9 cellular contexts compared by ENCODE assay signal in the genomic region with DNA sequence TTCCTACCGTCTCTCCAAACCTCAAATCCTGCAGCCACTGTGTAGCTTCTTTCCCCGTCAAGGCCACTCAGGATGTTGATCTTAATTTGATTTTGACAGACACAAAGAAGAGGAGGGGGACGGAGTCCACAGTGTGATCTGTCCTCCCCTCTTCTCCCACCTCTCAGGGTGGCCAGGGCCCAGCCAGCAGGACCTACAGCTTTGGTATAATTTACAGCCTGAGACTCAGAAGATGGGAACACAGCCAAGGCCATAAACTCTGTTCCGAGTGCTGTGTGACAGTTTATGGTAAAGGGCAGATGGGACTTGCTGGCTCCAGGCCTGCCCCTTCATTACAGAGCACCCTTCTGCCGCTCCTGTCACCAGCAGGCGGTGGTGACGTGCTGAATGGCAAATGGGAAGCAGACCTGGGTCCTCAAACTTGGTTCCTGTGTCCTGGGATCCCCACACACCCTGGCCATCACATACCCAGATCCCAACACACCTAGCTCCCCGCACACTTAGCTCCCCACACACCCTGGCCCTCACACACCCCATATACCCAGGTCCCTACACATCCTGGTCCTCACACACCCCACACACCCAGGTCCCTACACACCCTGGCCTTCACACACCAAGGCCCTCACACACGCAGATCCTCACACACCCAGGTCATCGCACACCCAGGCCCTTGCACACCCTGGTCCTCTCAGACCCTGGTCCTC.
A peak's percentile ranks its signal among the peaks of the same experiment; 100 is the strongest.
DNase-seq lines count a peak whose midpoint lies in the region; ATAC-seq and TF ChIP-seq lines count a peak whose summit lies in the region.
"Had no signal": no experiment of that assay in that cellular context is flagged by ENCODE, and none has a peak within 500 bp of the region (broad histone marks: within the 10 kb centered on the region; RNA-seq: fewer than 3 reads in every experiment).

No MANE protein-coding gene starts in this region.

- H3K9me2 ChIP-seq in PC-3 (replicated peaks; ENCODE audit: low read length), result no peaks in the 10 kb centered on the region

- H3K27ac ChIP-seq in A673 (ENCODE audit: low read depth, low read length, poor library complexity, severe bottlenecking) (peak overlapping the region; percentile 19), HUES48 (ENCODE audit: low read depth, low read length) (peak overlapping the region; percentile 67), PC-3 (ENCODE audit: low read length) (no peak overlapping the region), osteoblast (ENCODE audit: low read depth, low read length) (no peak overlapping the region)
- H3K27ac ChIP-seq: SJSA1 had no signal

- peak; percentile 54 for DNase-seq in A673 (ENCODE audit: low spot score)
- peak; percentile 81 for DNase-seq in SK-N-DZ (ENCODE audit: low spot score)
- peak; percentile 43 for DNase-seq in left ventricle myocardium superior
- no peak for DNase-seq in inferior parietal cortex (ENCODE audit: extremely low spot score)
- DNase-seq in midbrain (lab: John Stamatoyannopoulos, UW), result no peak
- no peak for DNase-seq in PC-3
- DNase-seq in osteoblast (ENCODE audit: insufficient read length, low spot score, missing footprints), result no peak

- no peaks in the 10 kb centered on the region for H3F3A ChIP-seq in PC-3 (ENCODE audit: low read length, unreplicated experiment)

- no peak overlapping the region for H3K4me3 ChIP-seq in A673 (ENCODE audit: low read depth, low read length, poor library complexity, severe bottlenecking)
- no peak overlapping the region for H3K4me3 ChIP-seq in HUES48 (ENCODE audit: low read depth, low read length)
- H3K4me3 ChIP-seq in PC-3 (ENCODE audit: low read length), result no peak overlapping the region
- H3K4me3 ChIP-seq in osteoblast (ENCODE audit: insufficient read depth, low read length), result no peak overlapping the region
- H3K4me3 ChIP-seq: SJSA1 had no signal

- ATAC-seq in left ventricle myocardium superior (peak; percentile 63), PC-3 (no peak)

- H3K36me3 ChIP-seq in A673 (ENCODE audit: insufficient read depth, low read length, poor library complexity, severe bottlenecking) (no peaks in the 10 kb centered on the region), HUES48 (ENCODE audit: control insufficient read depth, insufficient read depth, low read length) (no peaks in the 10 kb centered on the region), PC-3 (ENCODE audit: low read depth, low read length) (no peaks in the 10 kb centered on the region), osteoblast (ENCODE audit: insufficient read depth, low read length) (no peaks in the 10 kb centered on the region)
- H3K36me3 ChIP-seq: SJSA1 had no signal

- no peaks in the 10 kb centered on the region for H3K79me2 ChIP-seq in PC-3 (ENCODE audit: low read length)
- H3K79me2 ChIP-seq in osteoblast (ENCODE audit: insufficient read depth, low read length), result no peaks in the 10 kb centered on the region

- POLR2A ChIA-PET in A673 (lab: Charles Lee; ENCODE audit: low non-redundant PET) (no interaction called here), PC-3 (lab: Charles Lee; ENCODE audit: unreplicated experiment) (no interaction called here)

- peaks cover 19% of the 10 kb centered on the region for H3K4me1 ChIP-seq in A673 (ENCODE audit: insufficient read depth, low read length, poor library complexity, severe bottlenecking)
- peaks cover 11% of the 10 kb centered on the region; the same call in 1 of the 2 replicates for H3K4me1 ChIP-seq in HUES48 (ENCODE audit: control insufficient read depth, insufficient read depth, low read length)
- H3K4me1 ChIP-seq in PC-3 (ENCODE audit: insufficient read depth, low read length), result peaks cover 8% of the 10 kb centered on the region
- peaks cover 1% of the 10 kb centered on the region for H3K4me1 ChIP-seq in osteoblast (ENCODE audit: insufficient read depth, low read length)
- H3K4me1 ChIP-seq: SJSA1 had no signal

- CTCF ChIA-PET in A673 (lab: Charles Lee), result no interaction called here
- CTCF ChIA-PET in PC-3 (lab: Charles Lee), result interaction anchor here (0.5 kb wide), 1 partner anchor 257 kb away, joined by 3 read pairs; no protein-coding TSS in a partner anchor

- H4K20me1 ChIP-seq in PC-3 (ENCODE audit: low read length), result no peaks in the 10 kb centered on the region
- no peaks in the 10 kb centered on the region for H4K20me1 ChIP-seq in osteoblast (ENCODE audit: insufficient read depth, low read length)

- H2AFZ ChIP-seq in PC-3 (ENCODE audit: low read length), result no peak overlapping the region
- H2AFZ ChIP-seq in osteoblast (ENCODE audit: low read length), result no peak overlapping the region

- H3K27me3 ChIP-seq in A673 (replicated peaks; ENCODE audit: insufficient read depth, low read depth, low read length, poor library complexity) (no peaks in the 10 kb centered on the region), HUES48 (ENCODE audit: control insufficient read depth, insufficient read depth, low read length) (no peaks in the 10 kb centered on the region), PC-3 (ENCODE audit: low read length) (no peaks in the 10 kb centered on the region), osteoblast (ENCODE audit: insufficient read depth, low read length) (no peaks in the 10 kb centered on the region)
- H3K27me3 ChIP-seq: SJSA1 had no signal

- H3K9ac ChIP-seq in HUES48 (ENCODE audit: low read depth, low read length) (no peak overlapping the region), PC-3 (ENCODE audit: low read length) (no peak overlapping the region)

- no peak overlapping the region for H3K4me2 ChIP-seq in PC-3 (ENCODE audit: low read length)
- H3K4me2 ChIP-seq in osteoblast (ENCODE audit: insufficient read depth, low read length), result no peak overlapping the region

- H3K9me3 ChIP-seq in A673 (ENCODE audit: low read depth, low read length, poor library complexity, severe bottlenecking) (no peaks in the 10 kb centered on the region), HUES48 (ENCODE audit: control insufficient read depth, insufficient read depth, low read length) (no peaks in the 10 kb centered on the region), PC-3 (ENCODE audit: low read length) (no peaks in the 10 kb centered on the region), osteoblast (ENCODE audit: low read depth, low read length) (no peaks in the 10 kb centered on the region)
- H3K9me3 ChIP-seq: SJSA1 had no signal

- TF ChIP-seq CTCF in A673 (conservative IDR thresholded peaks at IDR 0.05; ENCODE audit: low read depth, low read length), result no peak
- TF ChIP-seq CTCF in PC-3 (conservative IDR thresholded peaks at IDR 0.05; ENCODE audit: low read depth, low read length), result no peak
- TF ChIP-seq CTCF in osteoblast (IDR thresholded peaks at IDR 0.05; ENCODE audit: extremely low read depth, low read depth, low read length), result no peak

- no TSS peak for BruUV-seq in A673 (replicated peaks; lab: Mats Ljungman, UMichigan)
- no TSS peak for BruUV-seq in PC-3 (replicated peaks; lab: Mats Ljungman, UMichigan)

- intact Hi-C loops in A673 (cut with micrococcal nuclease; ENCODE audit: unreplicated experiment), result no loop called here
- intact Hi-C loops in left ventricle myocardium superior (cut with micrococcal nuclease), result no loop called here
- intact Hi-C loops in PC-3 (cut with micrococcal nuclease), result no loop called here

Comparison
In these comparisons a context has a peak if more than half of its experiments do, and no peak if none do; other contexts are left out.
1. DNase-seq: peak in A673 (single experiment), SK-N-DZ (single experiment) and left ventricle myocardium superior (single experiment); none in inferior parietal cortex (single experiment), midbrain (single experiment), PC-3 (single experiment) and osteoblast (single experiment).
2. H3K27ac ChIP-seq: peak in A673 (single experiment) and HUES48 (single experiment); none in PC-3 (single experiment) and osteoblast (single experiment).